In the genomic region with DNA sequence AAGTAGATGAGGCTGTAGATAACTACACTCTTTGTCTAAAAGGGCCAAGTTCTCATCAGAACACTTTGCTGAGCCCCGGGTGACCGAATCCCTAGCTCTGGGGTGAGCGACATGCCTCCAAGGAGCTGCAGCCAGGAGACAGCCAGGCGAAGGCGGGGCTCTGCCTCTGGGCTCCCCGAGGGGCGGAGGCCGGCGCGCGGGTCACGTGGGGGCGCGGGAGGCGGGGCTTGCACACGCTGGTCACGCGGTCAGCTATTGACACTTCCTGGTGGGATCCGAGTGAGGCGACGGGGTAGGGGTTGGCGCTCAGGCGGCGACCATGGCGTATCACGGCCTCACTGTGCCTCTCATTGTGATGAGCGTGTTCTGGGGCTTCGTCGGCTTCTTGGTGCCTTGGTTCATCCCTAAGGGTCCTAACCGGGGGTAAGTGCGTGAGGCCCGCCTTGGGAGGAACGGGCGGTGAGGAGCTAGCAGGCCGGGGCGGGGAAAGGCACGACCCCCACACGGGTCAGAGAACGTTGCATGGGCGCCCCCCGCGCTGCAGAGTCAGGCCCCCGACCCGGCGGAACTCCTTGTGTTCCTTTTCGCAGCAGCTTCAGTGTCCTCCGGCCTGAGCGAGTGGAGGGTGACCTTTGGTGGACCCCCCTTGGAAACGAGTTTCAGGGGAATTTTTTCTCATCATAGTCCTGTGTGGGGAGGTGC, we compare ENCODE assay signal across 1 cellular context.
A peak's percentile ranks its signal among the peaks of the same experiment; 100 is the strongest.
TF ChIP-seq lines count a peak whose summit lies in the region.

Gene ATP6V0E1, plus strand, starts transcription at position 230 of the 702 bp plus-strand sequence. Its CDS starts 90 bp downstream, at position 320.

TF ChIP-seq in A549, 52 proteins besides CTCF, POLR2A, EP300 and RAD21 (continued from another document):
- TF ChIP-seq HOXA7 (CRISPR knock-in tag; IDR thresholded peaks at IDR 0.05) (no peak), RCOR1 (IDR thresholded peaks at IDR 0.05; ENCODE audit: low read depth, low read length) (no peak), GATA3 (IDR thresholded peaks at IDR 0.05; ENCODE audit: borderline replicate concordance) (no peak), HOXB5 (CRISPR knock-in tag; IDR thresholded peaks at IDR 0.05) (no peak), PHF8 (IDR thresholded peaks at IDR 0.05; ENCODE audit: borderline replicate concordance, low read depth) (peak; percentile 86; the same call in 1 of the 2 replicates), RNF2 (IDR thresholded peaks at IDR 0.05; ENCODE audit: borderline replicate concordance, low read depth) (no peak), NPAS2 (CRISPR knock-in tag; IDR thresholded peaks at IDR 0.05; ENCODE audit: borderline replicate concordance) (no peak), BHLHE40 (IDR thresholded peaks at IDR 0.05; ENCODE audit: low read depth, low read length) (no peak), CHD2 (IDR thresholded peaks at IDR 0.05; ENCODE audit: low read length, partially characterized antibody) (no peak), FOSL2 (IDR thresholded peaks at IDR 0.05) (no peak), FOSL2 (CRISPR knock-in tag; IDR thresholded peaks at IDR 0.05) (no peak), CEBPB (IDR thresholded peaks at IDR 0.05) (no peak), USF2 (IDR thresholded peaks at IDR 0.05) (peak; percentile 99), ZFP36 (IDR thresholded peaks at IDR 0.05; ENCODE audit: borderline replicate concordance, partially characterized antibody) (no peak)
- TF ChIP-seq, protein P1, sequence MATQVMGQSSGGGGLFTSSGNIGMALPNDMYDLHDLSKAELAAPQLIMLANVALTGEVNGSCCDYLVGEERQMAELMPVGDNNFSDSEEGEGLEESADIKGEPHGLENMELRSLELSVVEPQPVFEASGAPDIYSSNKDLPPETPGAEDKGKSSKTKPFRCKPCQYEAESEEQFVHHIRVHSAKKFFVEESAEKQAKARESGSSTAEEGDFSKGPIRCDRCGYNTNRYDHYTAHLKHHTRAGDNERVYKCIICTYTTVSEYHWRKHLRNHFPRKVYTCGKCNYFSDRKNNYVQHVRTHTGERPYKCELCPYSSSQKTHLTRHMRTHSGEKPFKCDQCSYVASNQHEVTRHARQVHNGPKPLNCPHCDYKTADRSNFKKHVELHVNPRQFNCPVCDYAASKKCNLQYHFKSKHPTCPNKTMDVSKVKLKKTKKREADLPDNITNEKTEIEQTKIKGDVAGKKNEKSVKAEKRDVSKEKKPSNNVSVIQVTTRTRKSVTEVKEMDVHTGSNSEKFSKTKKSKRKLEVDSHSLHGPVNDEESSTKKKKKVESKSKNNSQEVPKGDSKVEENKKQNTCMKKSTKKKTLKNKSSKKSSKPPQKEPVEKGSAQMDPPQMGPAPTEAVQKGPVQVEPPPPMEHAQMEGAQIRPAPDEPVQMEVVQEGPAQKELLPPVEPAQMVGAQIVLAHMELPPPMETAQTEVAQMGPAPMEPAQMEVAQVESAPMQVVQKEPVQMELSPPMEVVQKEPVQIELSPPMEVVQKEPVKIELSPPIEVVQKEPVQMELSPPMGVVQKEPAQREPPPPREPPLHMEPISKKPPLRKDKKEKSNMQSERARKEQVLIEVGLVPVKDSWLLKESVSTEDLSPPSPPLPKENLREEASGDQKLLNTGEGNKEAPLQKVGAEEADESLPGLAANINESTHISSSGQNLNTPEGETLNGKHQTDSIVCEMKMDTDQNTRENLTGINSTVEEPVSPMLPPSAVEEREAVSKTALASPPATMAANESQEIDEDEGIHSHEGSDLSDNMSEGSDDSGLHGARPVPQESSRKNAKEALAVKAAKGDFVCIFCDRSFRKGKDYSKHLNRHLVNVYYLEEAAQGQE (IDR thresholded peaks at IDR 0.05) = no peak
- TF ChIP-seq, protein P2, sequence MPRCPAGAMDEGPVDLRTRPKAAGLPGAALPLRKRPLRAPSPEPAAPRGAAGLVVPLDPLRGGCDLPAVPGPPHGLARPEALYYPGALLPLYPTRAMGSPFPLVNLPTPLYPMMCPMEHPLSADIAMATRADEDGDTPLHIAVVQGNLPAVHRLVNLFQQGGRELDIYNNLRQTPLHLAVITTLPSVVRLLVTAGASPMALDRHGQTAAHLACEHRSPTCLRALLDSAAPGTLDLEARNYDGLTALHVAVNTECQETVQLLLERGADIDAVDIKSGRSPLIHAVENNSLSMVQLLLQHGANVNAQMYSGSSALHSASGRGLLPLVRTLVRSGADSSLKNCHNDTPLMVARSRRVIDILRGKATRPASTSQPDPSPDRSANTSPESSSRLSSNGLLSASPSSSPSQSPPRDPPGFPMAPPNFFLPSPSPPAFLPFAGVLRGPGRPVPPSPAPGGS (IDR thresholded peaks at IDR 0.05) = peak; percentile 53; the same call in 1 of the 3 replicates
- TF ChIP-seq, protein P3, sequence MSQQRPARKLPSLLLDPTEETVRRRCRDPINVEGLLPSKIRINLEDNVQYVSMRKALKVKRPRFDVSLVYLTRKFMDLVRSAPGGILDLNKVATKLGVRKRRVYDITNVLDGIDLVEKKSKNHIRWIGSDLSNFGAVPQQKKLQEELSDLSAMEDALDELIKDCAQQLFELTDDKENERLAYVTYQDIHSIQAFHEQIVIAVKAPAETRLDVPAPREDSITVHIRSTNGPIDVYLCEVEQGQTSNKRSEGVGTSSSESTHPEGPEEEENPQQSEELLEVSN (IDR thresholded peaks at IDR 0.05; ENCODE audit: borderline replicate concordance, low read depth) = peak; percentile 44; the same call in 1 of the 2 replicates
